Comparison of ENCODE assay signal across 7 cellular contexts in genomic region chr1:226870323-226871046, GRCh38. TPM values are rescaled to one million over a fixed set of nuclear protein-coding genes. Genes with fewer than 3 reads are reported as not detected.
DNase-seq lines count a peak whose midpoint lies in the region; ATAC-seq and TF ChIP-seq lines count a peak whose summit lies in the region.

Gene PSEN2 (plus strand): TSS chr1:226870616. CDS start chr1:226881908, 11,292 bp downstream.

- H3K36me3 ChIP-seq in spleen: peaks cover 0 to 3% (median 0%) of the 10 kb centered on the region in 6 donors

- no peak for TF ChIP-seq POLR2A in spleen (IDR thresholded peaks at IDR 0.05)

- intact Hi-C loops in spleen (cut with DNase I; ENCODE audit: low total_unique reads): no loop called here

- DNase-seq in NCI-H1417 treated with DMSO at 0.1 percent for 48 hours (lab: John Stamatoyannopoulos, UW): peak; percentile 12
- peak; percentile 52 for DNase-seq in UCSD-AML1 (lab: John Stamatoyannopoulos, UW; ENCODE audit: unreplicated experiment)
- DNase-seq in cardiac fibroblast (ENCODE audit: low read depth in 2 of 2): peak; percentile 27 to 55
- DNase-seq in inferior parietal cortex (ENCODE audit: extremely low spot score): peak; percentile 40
- DNase-seq in spleen: peak; percentile 92

- ATAC-seq in GM18498 (IDR thresholded peaks at IDR 0.05; ENCODE audit: unreplicated experiment) (peak; percentile 96), HG02610 (IDR thresholded peaks at IDR 0.05; ENCODE audit: unreplicated experiment) (peak; percentile 96)

- TF ChIP-seq CTCF in cardiac fibroblast (IDR thresholded peaks at IDR 0.05; ENCODE audit: low read depth, low read length): no peak
- peak in 6 of 11 experiments; percentile 16 to 53 (median 34) for TF ChIP-seq CTCF in spleen (IDR thresholded peaks at IDR 0.05 in 8 of 11, conservative IDR thresholded peaks at IDR 0.05 in 3 of 11)

- WGBS in spleen, 5 donors: 0 to 4% (median 1%) methylated on average over 18 to 82 of the region's 82 CpGs

- H3K4me3 ChIP-seq in cardiac fibroblast (replicated peaks in 1 of 2; ENCODE audit: low read depth in 2 of 2, low read length in 2 of 2) (peak within 1 kb of the TSS; percentile 60 to 63), spleen (peak within 1 kb of the TSS; percentile 58 to 91 (median 82))

- H3K27ac ChIP-seq in spleen: peak within 1 kb of the TSS; percentile 61 to 87 (median 78)

- no peaks in the 10 kb centered on the region for H3K9me3 ChIP-seq in spleen

- peaks cover 7 to 57% (median 39%) of the 10 kb centered on the region in 6 donors for H3K4me1 ChIP-seq in spleen

- H3K27me3 ChIP-seq in spleen (replicated peaks in 1 of 7): peaks cover 0 to 11% (median 0%) of the 10 kb centered on the region in 7 donors

RNA-seq across cellular contexts. Expression of gene PSEN2, which starts in this region (rescaled TPM):
- total RNA-seq in spleen: 10 to 100 TPM; 24.5 to 57.0 (median 38.3) TPM
- 10 to 100 TPM in 1 of 3 donors, 1 to 10 TPM in 2; 6.3 to 16.7 (median 8.9) TPM for polyA plus RNA-seq in spleen

Comparison
In these comparisons a context has a peak if more than half of its experiments do, and no peak if none do; other contexts are left out.
1. Peak in every context shown above with its lines: DNase-seq, ATAC-seq, H3K4me3 ChIP-seq and H3K27ac ChIP-seq.
2. DNase-seq: peak in every context shown above with its lines; median percentile 92 in spleen; 52 in UCSD-AML1; 41 in cardiac fibroblast; 40 in inferior parietal cortex; 12 in NCI-H1417 treated with DMSO at 0.1 percent for 48 hours.